In the genomic region with DNA sequence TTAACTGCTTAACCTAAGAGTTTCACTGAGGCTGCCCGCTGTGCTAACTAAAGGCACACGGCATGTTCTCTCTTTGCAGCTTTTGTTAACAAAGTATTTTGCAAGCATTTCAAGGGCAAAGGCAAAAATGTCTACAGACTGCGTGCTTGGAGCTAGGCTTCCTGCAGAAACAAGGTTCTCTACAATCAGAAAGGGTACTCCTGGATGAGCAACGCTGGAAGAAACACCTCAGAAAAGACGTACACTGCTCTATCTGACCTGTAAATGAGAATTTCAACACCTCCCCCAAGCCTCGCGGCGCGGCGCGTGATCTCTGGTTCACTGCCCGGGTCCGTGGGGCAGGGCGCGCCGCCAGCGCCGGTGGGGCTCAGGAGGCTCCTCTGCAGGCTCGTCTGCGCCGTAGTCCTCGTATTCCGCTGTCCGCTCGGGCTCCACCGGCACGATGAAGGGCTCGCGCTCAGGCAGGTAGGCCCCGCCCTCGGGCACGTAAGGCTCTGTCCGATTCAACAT, we compare ENCODE assay signal across 11 cellular contexts.
DNase-seq lines count a peak whose midpoint lies in the region; ATAC-seq and TF ChIP-seq lines count a peak whose summit lies in the region.
"Had no signal": no experiment of that assay in that cellular context is flagged by ENCODE, and none has a peak within 500 bp of the region (broad histone marks: within the 10 kb centered on the region; RNA-seq: fewer than 3 reads in every experiment).

No MANE protein-coding gene starts in this region.

- peaks cover 63% of the 10 kb centered on the region for H3K36me3 Mint-ChIP-seq in HFFc6 (ENCODE audit: low read depth)

- no peak for ATAC-seq in GM21786 (IDR thresholded peaks at IDR 0.05; ENCODE audit: unreplicated experiment)
- ATAC-seq in GM18867 (IDR thresholded peaks at IDR 0.05; ENCODE audit: unreplicated experiment) = no peak

- H3K27ac Mint-ChIP-seq in HFFc6 = no peak overlapping the region

- peaks cover 10 to 26% (median 13%) of the 10 kb centered on the region in 5 donors for H3K36me3 ChIP-seq in subcutaneous abdominal adipose tissue (ENCODE audit: control insufficient read depth in 5 of 5, insufficient read depth in 5 of 5, low read length in 5 of 5)

- H3K4me3 ChIP-seq in dorsolateral prefrontal cortex = peak overlapping the region in 58 of 59 donors; percentile 21 to 65 (median 47)
- H3K4me3 ChIP-seq in lower leg skin (ENCODE audit: low read depth, poor library complexity, severe bottlenecking) = peak overlapping the region; percentile 16
- H3K4me3 ChIP-seq in subcutaneous abdominal adipose tissue (ENCODE audit: low read depth in 1 of 5, low read length in 5 of 5) = peak overlapping the region; percentile 29 to 67 (median 56)

- H3K27me3 ChIP-seq in dorsolateral prefrontal cortex = peaks cover 0 to 15% (median 0%) of the 10 kb centered on the region in 45 donors
- peaks cover 0 to 3% (median 0%) of the 10 kb centered on the region in 5 donors for H3K27me3 ChIP-seq in subcutaneous abdominal adipose tissue (ENCODE audit: control insufficient read depth in 5 of 5, insufficient read depth in 4 of 5, low read length in 5 of 5)

- no peak for TF ChIP-seq CTCF in dorsolateral prefrontal cortex (IDR thresholded peaks at IDR 0.05 in 54 of 56, conservative IDR thresholded peaks at IDR 0.05 in 2 of 56; ENCODE audit: low read depth in 1 of 56, partially characterized antibody in 56 of 56)
- TF ChIP-seq CTCF in lower leg skin (IDR thresholded peaks at IDR 0.05) = no peak
- no peak for TF ChIP-seq CTCF in HFFc6 (IDR thresholded peaks at IDR 0.05)

- 41 to 43% methylated on average over 16 to 26 of the region's 33 CpGs for WGBS in lower leg skin, 2 donors

- peaks cover 24% of the 10 kb centered on the region for H3K4me1 Mint-ChIP-seq in HFFc6 (ENCODE audit: low read depth)

- H3K27ac ChIP-seq in dorsolateral prefrontal cortex (peak overlapping the region in 33 of 59 donors; percentile 15 to 79 (median 52)), subcutaneous abdominal adipose tissue (ENCODE audit: low read depth, low read length) (no peak overlapping the region)

- peak; percentile 33 for DNase-seq in NCI-H1105 treated with DMSO at 0.1 percent for 48 hours (lab: John Stamatoyannopoulos, UW)
- DNase-seq in dorsolateral prefrontal cortex = peak in 3 of 10 donors; percentile 19 to 46 (median 32)
- no peak for DNase-seq in lower leg skin (ENCODE audit: low spot score in 2 of 2)
- DNase-seq in HFFc6 = no peak
- no peak for DNase-seq in NCI-H2107 (lab: John Stamatoyannopoulos, UW)
- DNase-seq: central memory CD4-positive, alpha-beta T cell; SIG-M5; stimulated activated CD4-positive, alpha-beta T cell treated with anti-CD3 and anti-CD28 coated beads, Interleukin-4, amount 100 ng/mL, for 4 hours had no signal

- H3K4me3 Mint-ChIP-seq in HFFc6 = no peak overlapping the region

- H3K9me3 Mint-ChIP-seq in HFFc6 = no peaks in the 10 kb centered on the region

- no peak overlapping the region for H3K9ac ChIP-seq in subcutaneous abdominal adipose tissue (ENCODE audit: low read length in 5 of 5)

- peaks cover 0 to 22% (median 19%) of the 10 kb centered on the region in 5 donors for H3K4me1 ChIP-seq in subcutaneous abdominal adipose tissue (ENCODE audit: control insufficient read depth in 5 of 5, insufficient read depth in 5 of 5, low read length in 5 of 5)

- no peaks in the 10 kb centered on the region for H3K9me3 ChIP-seq in subcutaneous abdominal adipose tissue (ENCODE audit: control insufficient read depth in 5 of 5, low read length in 5 of 5)

- peaks cover 12% of the 10 kb centered on the region; the same call in 1 of the 2 replicates for H3K27me3 Mint-ChIP-seq in HFFc6 (ENCODE audit: insufficient read depth)

- no peak for TF ChIP-seq POLR2A in lower leg skin (IDR thresholded peaks at IDR 0.05)

- intact Hi-C loops in dorsolateral prefrontal cortex (cut with DNase I) = no loop called here
- intact Hi-C loops in lower leg skin (cut with DNase I; ENCODE audit: low total_unique reads) = no loop called here
